Comparison of ENCODE assay signal across 21 cellular contexts in genomic region chr16:24509536-24509935, GRCh38.
"Had no signal": no experiment of that assay in that cellular context is flagged by ENCODE, and none has a peak within 500 bp of the region (broad histone marks: within the 10 kb centered on the region; RNA-seq: fewer than 3 reads in every experiment).

No MANE protein-coding gene starts in this region.

- DNase-seq: cortex of kidney; effector memory CD8-positive, alpha-beta T cell; heart left ventricle; kidney; mesenchymal stem cell; mucosa of descending colon; naive B cell; sigmoid colon; stimulated activated CD4-positive, alpha-beta T cell treated with anti-CD3 and anti-CD28 coated beads, Interleukin-4, amount 100 ng/mL, for 4 hours; stimulated activated naive B cell treated with anti-CD40 and anti-IgM and Interleukin-4, amounts not matched to agents 10 μg/mL and 1 μg/mL and 100 μg/mL, for 72 hours; transverse colon; upper lobe of right lung; uterus had no signal

- H3K27ac ChIP-seq: heart left ventricle, hepatocyte, neutrophil, parathyroid adenoma, right atrium auricular region, transverse colon, upper lobe of right lung, uterus had no signal

- FAIRE-seq: endometrium, frontal cortex, kidney had no signal

- H3K4me2 ChIP-seq: hepatocyte had no signal

- H3K27me3 ChIP-seq: right atrium auricular region, sigmoid colon, transverse colon, upper lobe of right lung, uterus had no signal

- H3K9me3 ChIP-seq: heart left ventricle, mucosa of descending colon, neutrophil, right atrium auricular region, sigmoid colon, transverse colon, upper lobe of right lung, uterus had no signal

- ATAC-seq: effector memory CD8-positive, alpha-beta T cell; heart left ventricle; left lobe of liver; mucosa of descending colon; natural killer cell treated with Interleukin-12 subunit alpha and Interleukin-12 subunit beta and Interleukin-15 and Interleukin-18, amount 100 ng/mL, for 72 hours; stimulated activated naive B cell treated with anti-CD40 and anti-IgM and Interleukin-4, amounts not matched to agents 10 μg/mL and 1 μg/mL and 100 μg/mL, for 72 hours; upper lobe of right lung had no signal

- H2AFZ ChIP-seq: hepatocyte, parathyroid adenoma had no signal

- H3K36me3 ChIP-seq: heart left ventricle, neutrophil, right atrium auricular region, sigmoid colon, transverse colon, upper lobe of right lung, uterus had no signal

- H3K79me2 ChIP-seq: hepatocyte, parathyroid adenoma had no signal

- H3K9ac ChIP-seq: parathyroid adenoma had no signal

- H3K4me1 ChIP-seq: heart left ventricle, parathyroid adenoma, right atrium auricular region, sigmoid colon, transverse colon, upper lobe of right lung, uterus had no signal

- H3K4me3 ChIP-seq: heart left ventricle, hepatocyte, mucosa of descending colon, right atrium auricular region, sigmoid colon, transverse colon, upper lobe of right lung, uterus had no signal
